Comparison of ENCODE assay signal across 8 cellular contexts in the genomic region with DNA sequence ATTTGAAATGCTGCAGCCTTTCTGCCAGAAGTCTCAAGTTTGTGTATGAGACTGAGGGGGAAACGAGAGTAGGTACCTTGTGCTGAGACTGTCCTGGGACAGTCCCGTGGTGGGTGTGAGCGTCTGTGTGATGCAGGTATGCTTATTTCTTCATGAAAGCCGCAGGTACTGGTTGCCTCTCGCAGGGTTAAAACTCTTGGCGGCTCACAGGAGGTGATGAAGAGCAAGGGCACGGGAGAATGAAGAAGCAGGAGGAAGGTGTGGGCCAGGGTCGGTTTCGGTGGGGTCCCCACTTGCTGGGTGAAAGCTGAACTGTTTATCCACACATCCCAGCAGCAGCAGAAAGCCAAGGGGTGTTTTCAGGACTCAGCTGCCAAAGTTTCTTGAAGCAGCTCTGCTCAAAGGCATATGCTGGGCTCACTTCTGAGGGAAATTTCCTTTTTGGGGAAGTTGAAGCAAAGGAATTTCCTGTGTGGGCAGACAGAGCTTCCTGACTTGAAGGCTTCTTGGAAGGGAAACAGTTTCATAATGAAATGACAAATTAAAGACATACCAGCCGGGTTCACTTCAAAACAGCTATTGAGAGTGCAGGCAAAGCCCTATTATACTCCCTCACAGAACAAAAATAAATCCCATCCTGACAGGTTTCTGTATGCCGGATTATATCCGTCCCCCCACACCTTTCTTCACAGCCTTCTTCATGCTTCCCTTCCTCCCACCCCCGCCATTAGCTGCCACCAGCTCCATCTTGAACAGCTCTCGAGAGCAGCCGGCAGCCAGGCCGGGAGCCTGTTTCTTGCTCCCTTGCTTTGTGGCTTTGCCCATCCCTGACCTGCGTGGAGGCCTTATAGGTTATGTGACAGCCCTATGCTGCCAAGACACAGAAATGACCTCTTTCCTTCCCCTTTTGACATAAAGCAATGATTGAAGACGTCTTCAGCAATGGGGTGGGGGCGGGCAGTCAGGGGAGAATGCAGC.
DNase-seq lines count a peak whose midpoint lies in the region; ATAC-seq and TF ChIP-seq lines count a peak whose summit lies in the region.

No MANE protein-coding gene starts in this region.

- in situ Hi-C loops in GM13977 (cut with MboI; ENCODE audit: low pct_unique_long_range_greater_than_20kb, low sequenced_read_pairs, unreplicated experiment): loop anchor here (25.0 kb wide), 1 partner anchor 246 kb away; no protein-coding TSS in a partner anchor

- TF ChIP-seq CTCF in GM13977 (IDR thresholded peaks at IDR 0.05; ENCODE audit: extremely low read depth, insufficient read depth, missing control alignments): no peak

- ATAC-seq in HG02798 (IDR thresholded peaks at IDR 0.05; ENCODE audit: poor library complexity, unreplicated experiment): peak; percentile 70

- DNase-seq in GM13977 (ENCODE audit: low spot score): peak; percentile 38
- peak; percentile 67 for DNase-seq in RPMI8226
- DNase-seq in amniotic epithelial cell (ENCODE audit: low read depth): peak; percentile 87
- peak; percentile 80 for DNase-seq in left kidney (ENCODE audit: low read depth, low spot score)
- peak; percentile 47 to 76 (median 62) for DNase-seq in stimulated activated CD4-positive, alpha-beta T cell treated with anti-CD3 and anti-CD28 coated beads, TNF-alpha, amount 100 ng/mL, for 24 hours (ENCODE audit: low read depth in 3 of 3)
- DNase-seq in LoVo (ENCODE audit: low spot score): no peak
- DNase-seq in NCI-H1930 (lab: John Stamatoyannopoulos, UW): no peak

Comparison
In these comparisons a context has a peak if more than half of its experiments do, and no peak if none do; other contexts are left out.
1. DNase-seq: peak in GM13977 (single experiment), RPMI8226 (single experiment), amniotic epithelial cell (single experiment), left kidney (single experiment) and stimulated activated CD4-positive, alpha-beta T cell treated with anti-CD3 and anti-CD28 coated beads, TNF-alpha, amount 100 ng/mL, for 24 hours (3 of 3); none in LoVo (single experiment) and NCI-H1930 (0 of 2).